In the genomic region with DNA sequence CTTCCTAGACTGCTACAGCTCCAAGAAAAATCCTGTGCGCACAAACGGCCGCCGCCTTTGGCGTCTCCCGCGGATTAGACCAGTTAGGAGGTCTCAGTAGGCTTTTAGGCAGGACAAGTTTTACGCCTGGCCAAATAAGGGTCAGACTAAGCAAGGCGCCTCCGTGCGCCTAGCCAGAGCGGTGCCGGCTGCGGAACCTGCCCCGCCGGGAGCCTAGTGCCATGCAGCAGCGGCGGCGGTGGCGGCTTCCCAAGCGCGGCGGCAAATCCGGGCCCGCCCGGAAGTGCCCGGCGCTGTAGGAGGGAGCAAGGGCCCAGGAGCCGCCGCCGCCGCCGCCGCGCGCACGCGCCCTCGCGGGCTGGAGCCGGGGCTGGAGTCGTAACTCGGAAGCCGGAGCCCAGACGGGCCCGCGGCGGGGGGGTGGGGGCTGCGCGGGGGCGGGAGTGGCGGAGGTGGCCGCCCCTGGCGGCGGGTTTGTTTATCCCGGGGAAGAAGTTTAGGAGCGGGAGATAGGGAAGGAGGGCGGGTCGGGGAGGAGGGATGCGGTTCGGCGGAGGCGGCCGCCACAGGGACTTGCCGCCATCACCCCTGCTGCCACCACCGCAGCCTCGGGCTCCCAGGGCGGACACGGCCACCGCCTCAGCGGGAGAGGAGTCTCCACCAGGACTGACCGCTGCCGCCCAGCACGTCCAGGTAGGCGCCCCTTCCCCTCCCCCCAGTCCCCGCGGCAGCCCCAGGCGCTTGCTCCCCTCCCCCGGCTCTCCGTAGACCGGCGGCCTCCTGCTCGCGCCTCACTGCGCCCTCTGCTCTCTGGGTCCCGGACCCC, we compare ENCODE assay signal across 8 cellular contexts. TPM values are rescaled to one million over a fixed set of nuclear protein-coding genes. Genes with fewer than 3 reads are reported as not detected.
DNase-seq lines count a peak whose midpoint lies in the region; ATAC-seq and TF ChIP-seq lines count a peak whose summit lies in the region.

TSS of gene SPOPL (plus strand) at position 344 of the 826 bp plus-strand sequence. CDS start 48,447 bp downstream, outside the sequence.

- peaks cover 54% of the 10 kb centered on the region for H3K79me2 ChIP-seq in DOHH2 (ENCODE audit: control insufficient read depth, low read length)

- POLR2A ChIA-PET in naive thymus-derived CD8-positive, alpha-beta T cell (lab: Charles Lee) = no interaction called here

- no peaks in the 10 kb centered on the region for H3K9me3 ChIP-seq in DOHH2 (ENCODE audit: control insufficient read depth, insufficient read depth, low read length)

- peak; percentile 76 for ATAC-seq in GM21723 (IDR thresholded peaks at IDR 0.05; ENCODE audit: unreplicated experiment)
- peak; percentile 89 to 90 for ATAC-seq in naive thymus-derived CD8-positive, alpha-beta T cell

- peaks cover 19% of the 10 kb centered on the region for H3F3A ChIP-seq in DOHH2 (ENCODE audit: control insufficient read depth, insufficient read depth)

- intact Hi-C loops in activated T-helper 1 cell treated with anti-CD3 and anti-CD28 coated beads, Interleukin-12 subunit alpha, Interleukin-12 subunit beta, Interleukin-2, Interleukin-4 antibody, amounts not matched to agents 30 ng/mL and 10 ng/mL and 1 ng/mL, durations not matched to agents 14 hours and 24 hours and 36 hours (cut with micrococcal nuclease) = no loop called here

- H3K9me2 ChIP-seq in DOHH2 (replicated peaks; ENCODE audit: control insufficient read depth, low read length) = no peaks in the 10 kb centered on the region

- peaks cover 2% of the 10 kb centered on the region for H3K27me3 Mint-ChIP-seq in activated T-helper 1 cell treated with anti-CD3 and anti-CD28 coated beads, Interleukin-12 subunit alpha, Interleukin-12 subunit beta, Interleukin-2, Interleukin-4 antibody, amounts not matched to agents 30 ng/mL and 10 ng/mL and 1 ng/mL, durations not matched to agents 14 hours and 24 hours and 36 hours (ENCODE audit: insufficient read depth)
- peaks cover 0 to 6% (median 0%) of the 10 kb centered on the region in 5 donors for H3K27me3 Mint-ChIP-seq in naive thymus-derived CD8-positive, alpha-beta T cell

- H3K36me3 ChIP-seq in DOHH2 (ENCODE audit: control insufficient read depth, low read length) = peaks cover 11% of the 10 kb centered on the region

- peak within 1 kb of the TSS; percentile 99 for H3K4me3 Mint-ChIP-seq in activated T-helper 1 cell treated with anti-CD3 and anti-CD28 coated beads, Interleukin-12 subunit alpha, Interleukin-12 subunit beta, Interleukin-2, Interleukin-4 antibody, amounts not matched to agents 30 ng/mL and 10 ng/mL and 1 ng/mL, durations not matched to agents 14 hours and 24 hours and 36 hours
- H3K4me3 Mint-ChIP-seq in naive thymus-derived CD8-positive, alpha-beta T cell = peak within 1 kb of the TSS; percentile 90 to 100 (median 98)

- peak within 1 kb of the TSS; percentile 98 for H3K27ac Mint-ChIP-seq in activated T-helper 1 cell treated with anti-CD3 and anti-CD28 coated beads, Interleukin-12 subunit alpha, Interleukin-12 subunit beta, Interleukin-2, Interleukin-4 antibody, amounts not matched to agents 30 ng/mL and 10 ng/mL and 1 ng/mL, durations not matched to agents 14 hours and 24 hours and 36 hours
- peak within 1 kb of the TSS; percentile 84 to 94 (median 92) for H3K27ac Mint-ChIP-seq in naive thymus-derived CD8-positive, alpha-beta T cell

- peaks cover 38% of the 10 kb centered on the region for H3K4me1 ChIP-seq in DOHH2 (ENCODE audit: control insufficient read depth, low read length)

- TF ChIP-seq CTCF in DOHH2 (IDR thresholded peaks at IDR 0.05; ENCODE audit: low read depth, low read length, poor library complexity, severe bottlenecking) = no peak

- DNase-seq in KG1 (lab: John Stamatoyannopoulos, UW) (peak; percentile 69), RPMI7951 (ENCODE audit: low read depth) (peak; percentile 89), fibroblast of gingiva (ENCODE audit: low read depth) (peak; percentile 87)
- DNase-seq in activated T-helper 1 cell treated with anti-CD3 and anti-CD28 coated beads, Interleukin-12 subunit alpha, Interleukin-12 subunit beta, Interleukin-2, Interleukin-4 antibody, amounts not matched to agents 30 ng/mL and 10 ng/mL and 1 ng/mL, durations not matched to agents 14 hours and 24 hours and 36 hours (ENCODE audit: low spot score) = peak; percentile 82
- DNase-seq in naive thymus-derived CD8-positive, alpha-beta T cell = peak; percentile 64 to 85 (median 76)
- peak; percentile 61 to 77 (median 69) for DNase-seq in stimulated activated naive CD4-positive, alpha-beta T cell (lab: John Stamatoyannopoulos, UW)

- no peaks in the 10 kb centered on the region for H3K27me3 ChIP-seq in DOHH2 (ENCODE audit: control insufficient read depth, low read length)

- H3K9me3 Mint-ChIP-seq in activated T-helper 1 cell treated with anti-CD3 and anti-CD28 coated beads, Interleukin-12 subunit alpha, Interleukin-12 subunit beta, Interleukin-2, Interleukin-4 antibody, amounts not matched to agents 30 ng/mL and 10 ng/mL and 1 ng/mL, durations not matched to agents 14 hours and 24 hours and 36 hours = no peaks in the 10 kb centered on the region
- H3K9me3 Mint-ChIP-seq in naive thymus-derived CD8-positive, alpha-beta T cell = no peaks in the 10 kb centered on the region

- H3K4me3 ChIP-seq in DOHH2 (ENCODE audit: low read length) = peak within 1 kb of the TSS; percentile 97

- peaks cover 32% of the 10 kb centered on the region for H3K4me1 Mint-ChIP-seq in activated T-helper 1 cell treated with anti-CD3 and anti-CD28 coated beads, Interleukin-12 subunit alpha, Interleukin-12 subunit beta, Interleukin-2, Interleukin-4 antibody, amounts not matched to agents 30 ng/mL and 10 ng/mL and 1 ng/mL, durations not matched to agents 14 hours and 24 hours and 36 hours (ENCODE audit: low read depth)
- peaks cover 15 to 48% (median 43%) of the 10 kb centered on the region in 4 donors for H3K4me1 Mint-ChIP-seq in naive thymus-derived CD8-positive, alpha-beta T cell

- H3K36me3 Mint-ChIP-seq in activated T-helper 1 cell treated with anti-CD3 and anti-CD28 coated beads, Interleukin-12 subunit alpha, Interleukin-12 subunit beta, Interleukin-2, Interleukin-4 antibody, amounts not matched to agents 30 ng/mL and 10 ng/mL and 1 ng/mL, durations not matched to agents 14 hours and 24 hours and 36 hours (ENCODE audit: low read depth) = peaks cover 7% of the 10 kb centered on the region
- H3K36me3 Mint-ChIP-seq in naive thymus-derived CD8-positive, alpha-beta T cell = peaks cover 1 to 5% (median 5%) of the 10 kb centered on the region in 3 donors

- peak within 1 kb of the TSS; percentile 81 for H3K4me2 ChIP-seq in DOHH2 (ENCODE audit: low read length)

- H4K20me1 ChIP-seq in DOHH2 (ENCODE audit: control insufficient read depth, insufficient read depth, low read depth, low read length) = no peaks in the 10 kb centered on the region

- H3K27ac ChIP-seq in DOHH2 (ENCODE audit: low read depth, low read length) = peak within 1 kb of the TSS; percentile 87

RNA-seq across cellular contexts. Expression of gene SPOPL, which starts in this region (rescaled TPM):
- 12.8 and 17.5 TPM in 2 replicates for total RNA-seq in RPMI7951 (2014; rRNA removed; shearing (Covaris generic))
- 19.6 and 20.2 TPM in 2 replicates for total RNA-seq in activated T-helper 1 cell treated with anti-CD3 and anti-CD28 coated beads, Interleukin-12 subunit alpha, Interleukin-12 subunit beta, Interleukin-2, Interleukin-4 antibody, amounts not matched to agents 30 ng/mL and 10 ng/mL and 1 ng/mL, durations not matched to agents 14 hours and 24 hours and 36 hours
- 10 to 100 TPM; 11.3 to 11.6 TPM for total RNA-seq in naive thymus-derived CD8-positive, alpha-beta T cell
- polyA plus RNA-seq in naive thymus-derived CD8-positive, alpha-beta T cell = under 1 TPM; 0.23 to 0.66 (median 0.38) TPM

Comparison
In these comparisons a context has a peak if more than half of its experiments do, and no peak if none do; other contexts are left out.
1. Peak in every context shown above with its lines: DNase-seq, ATAC-seq, H3K4me3 ChIP-seq and H3K27ac ChIP-seq.